In genomic region chr2:101002562-101003277, GRCh38 we compare ENCODE assay signal across 8 cellular contexts. TPM values are rescaled to one million over a fixed set of nuclear protein-coding genes. Genes with fewer than 3 reads are reported as not detected.
DNase-seq lines count a peak whose midpoint lies in the region; ATAC-seq and TF ChIP-seq lines count a peak whose summit lies in the region.

No MANE protein-coding gene starts in this region.

- H3K4me3 ChIP-seq in WERI-Rb-1 (ENCODE audit: low read depth, low read length) (peak overlapping the region; percentile 86), fibroblast of villous mesenchyme (ENCODE audit: low read depth, low read length) (peak overlapping the region; percentile 92), rectal smooth muscle tissue (ENCODE audit: low read length) (peak overlapping the region; percentile 85)

- no peaks in the 10 kb centered on the region for H3K27me3 ChIP-seq in WERI-Rb-1 (ENCODE audit: insufficient read depth, low read depth, severe bottlenecking)
- H3K27me3 ChIP-seq in rectal smooth muscle tissue (ENCODE audit: control insufficient read depth, insufficient read depth, low read length): no peaks in the 10 kb centered on the region

- peaks cover 55% of the 10 kb centered on the region for H3K36me3 ChIP-seq in WERI-Rb-1
- H3K36me3 ChIP-seq in rectal smooth muscle tissue (ENCODE audit: control insufficient read depth, insufficient read depth, low read length): peaks cover 32% of the 10 kb centered on the region

- H3K27ac ChIP-seq in WERI-Rb-1 (peak overlapping the region; percentile 84), rectal smooth muscle tissue (ENCODE audit: low read depth, low read length) (peak overlapping the region; percentile 77)

- peaks cover 2% of the 10 kb centered on the region for H3K9me3 ChIP-seq in WERI-Rb-1 (ENCODE audit: severe bottlenecking)

- H3K9ac ChIP-seq in rectal smooth muscle tissue (ENCODE audit: low read length): peak overlapping the region; percentile 89

- H3K4me1 ChIP-seq in rectal smooth muscle tissue (ENCODE audit: control insufficient read depth, insufficient read depth, low read length): peaks cover 13% of the 10 kb centered on the region

- no peak for ATAC-seq in GM19023 (IDR thresholded peaks at IDR 0.05; ENCODE audit: unreplicated experiment)

- TF ChIP-seq CTCF in WERI-Rb-1 (IDR thresholded peaks at IDR 0.05; ENCODE audit: low read depth, low read length) (no peak), fibroblast of villous mesenchyme (IDR thresholded peaks at IDR 0.05; ENCODE audit: insufficient read depth, low read depth, low read length) (no peak)

- DNase-seq in stimulated activated CD4-positive, alpha-beta T cell treated with anti-CD3 and anti-CD28 coated beads, Interleukin-4, amount 100 ng/mL, for 24 hours: peak; percentile 42
- DNase-seq in stimulated activated CD4-positive, alpha-beta T cell treated with anti-CD3 and anti-CD28 coated beads, Interleukin-12 subunit alpha, Interleukin-12 subunit beta, amount 100 ng/mL, for 4 hours: no peak
- no peak for DNase-seq in WERI-Rb-1
- peak; percentile 24 for DNase-seq in fibroblast of villous mesenchyme (ENCODE audit: low read depth)
- no peak for DNase-seq in cerebellar nuclear complex (lab: John Stamatoyannopoulos, UW)
- no peak for DNase-seq in NCI-H524 (lab: John Stamatoyannopoulos, UW)

RNA-seq across cellular contexts. Expression of gene RPL31, which starts 0.6 kb away (rescaled TPM):
- total RNA-seq in fibroblast of villous mesenchyme: 672 and 815 TPM in 2 replicates

Comparison
In these comparisons a context has a peak if more than half of its experiments do, and no peak if none do; other contexts are left out.
1. DNase-seq: peak in stimulated activated CD4-positive, alpha-beta T cell treated with anti-CD3 and anti-CD28 coated beads, Interleukin-4, amount 100 ng/mL, for 24 hours (single experiment) and fibroblast of villous mesenchyme (single experiment); none in stimulated activated CD4-positive, alpha-beta T cell treated with anti-CD3 and anti-CD28 coated beads, Interleukin-12 subunit alpha, Interleukin-12 subunit beta, amount 100 ng/mL, for 4 hours (single experiment), WERI-Rb-1 (single experiment), cerebellar nuclear complex (0 of 2) and NCI-H524 (0 of 2).
2. Peak in every context shown above with its lines, with median percentiles within 50 percentile points of each other: H3K4me3 ChIP-seq.